1 cellular context compared by ENCODE assay signal in genomic region chr7:30625283-30625682, GRCh38.
TF ChIP-seq lines count a peak whose summit lies in the region.

No MANE protein-coding gene starts in this region.

TF ChIP-seq in A549, 52 proteins besides CTCF, POLR2A, EP300 and RAD21 (continued from another document):
- no peak for TF ChIP-seq REST (IDR thresholded peaks at IDR 0.05)
- no peak for TF ChIP-seq NPAS2 (CRISPR knock-in tag; IDR thresholded peaks at IDR 0.05; ENCODE audit: borderline replicate concordance)
- no peak for TF ChIP-seq HOXB13 (CRISPR knock-in tag; IDR thresholded peaks at IDR 0.05; ENCODE audit: low read depth)
